In genomic region chr12:105469701-105470100, GRCh38 we compare ENCODE assay signal across 20 cellular contexts.
"Had no signal": no experiment of that assay in that cellular context is flagged by ENCODE, and none has a peak within 500 bp of the region (broad histone marks: within the 10 kb centered on the region; RNA-seq: fewer than 3 reads in every experiment).

No MANE protein-coding gene starts in this region.

- H3K36me3 ChIP-seq: colonic mucosa, gastrocnemius medialis, heart left ventricle, tibial nerve, uterus had no signal

- H3K4me3 ChIP-seq: colonic mucosa, gastrocnemius medialis, heart left ventricle, tibial nerve, uterus had no signal

- ATAC-seq: activated CD4-positive, alpha-beta T cell treated with anti-CD3 and anti-CD28 coated beads for 36 hours; esophagus mucosa; gastrocnemius medialis; heart left ventricle; WTC11 had no signal

- H3K27me3 ChIP-seq: colonic mucosa, gastrocnemius medialis, heart left ventricle, tibial nerve, uterus had no signal

- H3K4me1 ChIP-seq: colonic mucosa, tibial nerve, uterus had no signal

- DNase-seq: activated CD4-positive, alpha-beta T cell treated with anti-CD3 and anti-CD28 coated beads for 36 hours; activated CD4-positive, alpha-beta T cell treated with anti-CD3 and anti-CD28 coated beads, Interleukin-2, amount 50 U/mL, for 48 hours; activated gamma-delta T cell treated with Interleukin-2 at 50 U/mL for 16 hours; activated naive CD8-positive, alpha-beta T cell treated with anti-CD3 and anti-CD28 coated beads for 36 hours; activated T-cell treated with anti-CD3 and anti-CD28 coated beads for 4 hours; amygdala; central memory CD4-positive, alpha-beta T cell; colonic mucosa; gastrocnemius medialis; heart left ventricle; immature natural killer cell; mesendoderm; natural killer cell; posterior cingulate gyrus; stimulated activated CD4-positive, alpha-beta T cell treated with anti-CD3 and anti-CD28 coated beads, Interleukin-2, amount 100 ng/mL, for 24 hours; stimulated activated naive CD4-positive, alpha-beta T cell treated with Interleukin-2 at 50 U/mL for 16 hours; uterus had no signal

- H3K9me3 ChIP-seq: colonic mucosa, gastrocnemius medialis, heart left ventricle, tibial nerve, uterus had no signal

- H3K27ac ChIP-seq: colonic mucosa, tibial nerve, uterus had no signal
